9 cellular contexts compared by ENCODE assay signal in the genomic region with DNA sequence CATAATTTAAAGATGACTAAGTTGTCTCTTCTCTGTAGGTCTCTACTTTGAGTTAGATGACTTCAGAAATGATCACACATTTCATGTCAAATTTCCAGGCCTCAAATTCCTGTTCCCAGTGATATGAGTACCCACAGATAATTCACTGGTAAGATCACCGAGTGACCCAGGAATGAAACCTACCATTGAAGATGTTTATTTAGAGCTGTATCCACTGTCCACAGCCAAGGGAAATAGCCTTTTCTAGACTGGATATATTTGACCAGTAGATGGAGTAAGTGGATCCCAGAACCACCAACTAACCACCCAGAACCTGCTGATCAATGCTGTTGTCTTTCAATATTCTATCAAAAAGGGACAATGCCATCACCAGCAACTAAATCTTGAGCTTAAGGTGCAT.
DNase-seq lines count a peak whose midpoint lies in the region; ATAC-seq and TF ChIP-seq lines count a peak whose summit lies in the region.
"Had no signal": no experiment of that assay in that cellular context is flagged by ENCODE, and none has a peak within 500 bp of the region (broad histone marks: within the 10 kb centered on the region; RNA-seq: fewer than 3 reads in every experiment).

No MANE protein-coding gene starts in this region.

- no peaks in the 10 kb centered on the region for H3K4me1 ChIP-seq in prostate gland (replicated peaks)

- H3K27me3 ChIP-seq in prostate gland (replicated peaks; ENCODE audit: insufficient read depth) = no peaks in the 10 kb centered on the region

- 56% methylated on average over 1 of the region's 1 CpG for WGBS in prostate gland

- TF ChIP-seq POLR2A in prostate gland (IDR thresholded peaks at IDR 0.05) = no peak

- H3K4me3 ChIP-seq in fibroblast of mammary gland (ENCODE audit: control insufficient read depth, low read depth, low read length) (no peak overlapping the region), prostate gland (no peak overlapping the region)

- no peak for TF ChIP-seq CTCF in GM13976 (IDR thresholded peaks at IDR 0.05; ENCODE audit: borderline replicate concordance, control extremely low read depth, extremely low read depth, insufficient read depth, missing control alignments)
- TF ChIP-seq CTCF in fibroblast of mammary gland (conservative IDR thresholded peaks at IDR 0.05; ENCODE audit: control insufficient read depth, insufficient read depth, low read depth, low read length) = peak; percentile 63
- no peak for TF ChIP-seq CTCF in prostate gland (IDR thresholded peaks at IDR 0.05)

- in situ Hi-C loops in GM13976 (cut with MboI; ENCODE audit: low sequenced_read_pairs, unreplicated experiment) = no loop called here

- no peaks in the 10 kb centered on the region for H3K36me3 ChIP-seq in prostate gland

- H3K27ac ChIP-seq in prostate gland = no peak overlapping the region

- peak; percentile 88 for ATAC-seq in sciatic nerve
- no peak for ATAC-seq in HG03342 (IDR thresholded peaks at IDR 0.05; ENCODE audit: unreplicated experiment)

- H3K9me3 ChIP-seq in prostate gland = no peaks in the 10 kb centered on the region

- DNase-seq in GM13976 (ENCODE audit: low spot score) (peak; percentile 6), OCI-M1 (lab: John Stamatoyannopoulos, UW) (peak; percentile 49), fibroblast of mammary gland (ENCODE audit: low read depth) (peak; percentile 69), sciatic nerve (ENCODE audit: low spot score) (no peak), inferior parietal cortex (ENCODE audit: extremely low spot score) (no peak), prostate gland (ENCODE audit: low spot score) (no peak)
- no peak for DNase-seq in activated CD4-positive, CD25-positive, alpha-beta regulatory T cell (lab: John Stamatoyannopoulos, UW)
- DNase-seq: T1000 had no signal

- intact Hi-C loops in sciatic nerve (cut with DNase I) = no loop called here
- intact Hi-C loops in prostate gland (cut with DNase I) = no loop called here

Comparison
In these comparisons a context has a peak if more than half of its experiments do, and no peak if none do; other contexts are left out.
1. DNase-seq: peak in GM13976 (single experiment), OCI-M1 (single experiment) and fibroblast of mammary gland (single experiment); none in sciatic nerve (single experiment), inferior parietal cortex (single experiment), activated CD4-positive, CD25-positive, alpha-beta regulatory T cell (0 of 4) and prostate gland (single experiment).